Comparison of ENCODE assay signal across 14 cellular contexts in genomic region chr12:114408415-114408814, GRCh38. TPM values are rescaled to one million over a fixed set of nuclear protein-coding genes. Genes with fewer than 3 reads are reported as not detected.
A peak's percentile ranks its signal among the peaks of the same experiment; 100 is the strongest.
DNase-seq lines count a peak whose midpoint lies in the region; ATAC-seq and TF ChIP-seq lines count a peak whose summit lies in the region.
"Had no signal": no experiment of that assay in that cellular context is flagged by ENCODE, and none has a peak within 500 bp of the region (broad histone marks: within the 10 kb centered on the region; RNA-seq: fewer than 3 reads in every experiment).

No MANE protein-coding gene starts in this region.

- H3K27ac ChIP-seq in gastroesophageal sphincter: peak overlapping the region; percentile 64 to 94 (median 92)
- no peak overlapping the region for H3K27ac ChIP-seq in stomach smooth muscle (ENCODE audit: low read length)
- H3K27ac ChIP-seq in spleen: no peak overlapping the region

- H3K27me3 ChIP-seq in gastroesophageal sphincter (peaks cover 25% of the 10 kb centered on the region), stomach smooth muscle (ENCODE audit: control insufficient read depth in 1 of 2, insufficient read depth in 2 of 2, low read length in 2 of 2) (peaks cover 89 to 95% of the 10 kb centered on the region in 2 donors), spleen (replicated peaks in 1 of 7) (peaks cover 0 to 100% (median 100%) of the 10 kb centered on the region in 7 donors)

- no peak overlapping the region for H3K4me3 Mint-ChIP-seq in activated naive CD4-positive, alpha-beta T cell treated with anti-CD3 and anti-CD28 coated beads, Interleukin-2, amount 10 ng/mL, durations not matched to agents 7 days and 5 days
- H3K4me3 Mint-ChIP-seq in T-helper 17 cell: peak overlapping the region; percentile 78
- H3K4me3 Mint-ChIP-seq: natural killer cell treated with Interleukin-12 subunit alpha and Interleukin-12 subunit beta and Interleukin-15 and Interleukin-18, amount 100 ng/mL, for 72 hours had no signal

- no peaks in the 10 kb centered on the region for H3K9me3 ChIP-seq in T-helper 17 cell (ENCODE audit: control insufficient read depth, low read length, poor library complexity, severe bottlenecking)
- H3K9me3 ChIP-seq in gastroesophageal sphincter: no peaks in the 10 kb centered on the region
- no peaks in the 10 kb centered on the region for H3K9me3 ChIP-seq in stomach smooth muscle (ENCODE audit: control insufficient read depth in 2 of 2, low read length in 2 of 2)
- H3K9me3 ChIP-seq in spleen: no peaks in the 10 kb centered on the region

- H3K4me1 Mint-ChIP-seq in activated naive CD4-positive, alpha-beta T cell treated with anti-CD3 and anti-CD28 coated beads, Interleukin-2, amount 10 ng/mL, durations not matched to agents 7 days and 5 days: peaks cover 2% of the 10 kb centered on the region
- peaks cover 7% of the 10 kb centered on the region for H3K4me1 Mint-ChIP-seq in T-helper 17 cell

- CTCF ChIA-PET in activated naive CD4-positive, alpha-beta T cell treated with anti-CD3 and anti-CD28 coated beads, Interleukin-2, amount 10 ng/mL, durations not matched to agents 7 days and 5 days (lab: Charles Lee): no interaction called here

- no peaks in the 10 kb centered on the region for H3K9me3 Mint-ChIP-seq in activated naive CD4-positive, alpha-beta T cell treated with anti-CD3 and anti-CD28 coated beads, Interleukin-2, amount 10 ng/mL, durations not matched to agents 7 days and 5 days
- H3K9me3 Mint-ChIP-seq: natural killer cell treated with Interleukin-12 subunit alpha and Interleukin-12 subunit beta and Interleukin-15 and Interleukin-18, amount 100 ng/mL, for 72 hours had no signal

- intact Hi-C loops in spleen (cut with DNase I; ENCODE audit: low total_unique reads): no loop called here

- WGBS in gastroesophageal sphincter (ENCODE audit: low coverage in 1 of 2), 2 donors: 17 to 37% methylated on average over 12 to 18 of the region's 19 CpGs
- WGBS in spleen, 5 donors: 6 to 10% (median 10%) methylated on average over 19 of the region's 19 CpGs

- no peak for ATAC-seq in T-helper 17 cell
- no peak for ATAC-seq in gastroesophageal sphincter

- H3K9ac ChIP-seq in stomach smooth muscle (ENCODE audit: low read length in 2 of 2): no peak overlapping the region

- H3K36me3 ChIP-seq in gastroesophageal sphincter (no peaks in the 10 kb centered on the region), stomach smooth muscle (ENCODE audit: control insufficient read depth in 2 of 2, insufficient read depth in 2 of 2, low read length in 2 of 2) (no peaks in the 10 kb centered on the region), spleen (no peaks in the 10 kb centered on the region)

- H3K36me3 Mint-ChIP-seq in activated naive CD4-positive, alpha-beta T cell treated with anti-CD3 and anti-CD28 coated beads, Interleukin-2, amount 10 ng/mL, durations not matched to agents 7 days and 5 days: peaks cover 11% of the 10 kb centered on the region
- peaks cover 13% of the 10 kb centered on the region for H3K36me3 Mint-ChIP-seq in T-helper 17 cell (ENCODE audit: low read depth)
- H3K36me3 Mint-ChIP-seq: natural killer cell treated with Interleukin-12 subunit alpha and Interleukin-12 subunit beta and Interleukin-15 and Interleukin-18, amount 100 ng/mL, for 72 hours had no signal

- peak overlapping the region; percentile 69 for H3K27ac Mint-ChIP-seq in activated naive CD4-positive, alpha-beta T cell treated with anti-CD3 and anti-CD28 coated beads, Interleukin-2, amount 10 ng/mL, durations not matched to agents 7 days and 5 days
- no peak overlapping the region for H3K27ac Mint-ChIP-seq in T-helper 17 cell
- H3K27ac Mint-ChIP-seq: natural killer cell treated with Interleukin-12 subunit alpha and Interleukin-12 subunit beta and Interleukin-15 and Interleukin-18, amount 100 ng/mL, for 72 hours had no signal

- peaks cover 100% of the 10 kb centered on the region for H3K27me3 Mint-ChIP-seq in activated naive CD4-positive, alpha-beta T cell treated with anti-CD3 and anti-CD28 coated beads, Interleukin-2, amount 10 ng/mL, durations not matched to agents 7 days and 5 days
- peaks cover 100% of the 10 kb centered on the region for H3K27me3 Mint-ChIP-seq in T-helper 17 cell

- TF ChIP-seq POLR2A in gastroesophageal sphincter (IDR thresholded peaks at IDR 0.05) (no peak), spleen (IDR thresholded peaks at IDR 0.05) (no peak)

- no peak for TF ChIP-seq EP300 in gastroesophageal sphincter (IDR thresholded peaks at IDR 0.05)

- TF ChIP-seq CTCF in gastroesophageal sphincter (IDR thresholded peaks at IDR 0.05) (no peak), spleen (IDR thresholded peaks at IDR 0.05 in 8 of 11, conservative IDR thresholded peaks at IDR 0.05 in 3 of 11) (no peak)

- H3K4me3 ChIP-seq in gastroesophageal sphincter (peak overlapping the region; percentile 32 to 67), stomach smooth muscle (ENCODE audit: low read length in 2 of 2) (peak overlapping the region; percentile 40 to 79), spleen (peak overlapping the region in 3 of 8 donors; percentile 40 to 64 (median 46))

- DNase-seq in activated naive CD4-positive, alpha-beta T cell treated with anti-CD3 and anti-CD28 coated beads, Interleukin-2, amount 10 ng/mL, durations not matched to agents 7 days and 5 days: no peak
- no peak for DNase-seq in activated naive CD4-positive, alpha-beta T cell treated with Interleukin-2 at 50 U/mL for 16 hours
- no peak for DNase-seq in T-helper 17 cell
- no peak for DNase-seq in stimulated activated CD4-positive, alpha-beta T cell treated with anti-CD3 and anti-CD28 coated beads, Interleukin-4, amount 100 ng/mL, for 1 hour
- DNase-seq in spleen: no peak
- no peak for DNase-seq in ureter (ENCODE audit: low spot score)
- DNase-seq: anterior cingulate cortex, kidney glomerular epithelial cell, NCI-H1048 had no signal

- peaks cover 0 to 43% (median 0%) of the 10 kb centered on the region in 3 donors for H3K4me1 ChIP-seq in gastroesophageal sphincter
- peaks cover 22% of the 10 kb centered on the region for H3K4me1 ChIP-seq in stomach smooth muscle (ENCODE audit: control insufficient read depth, insufficient read depth, low read length)
- peaks cover 0 to 29% (median 13%) of the 10 kb centered on the region in 6 donors for H3K4me1 ChIP-seq in spleen

RNA-seq across cellular contexts. Expression of gene TBX5, which starts 2.5 kb away (rescaled TPM):
- not detected for total RNA-seq in T-helper 17 cell
- 10 to 100 TPM in 3 of 4 donors, 1 to 10 TPM in 1; 8.6 to 38.8 (median 28.0) TPM for total RNA-seq in gastroesophageal sphincter
- not detected for total RNA-seq in spleen
- not detected for polyA plus RNA-seq in spleen
- 0.10 TPM for total RNA-seq in ureter
- total RNA-seq: glomerular endothelial cell; natural killer cell treated with Interleukin-12 subunit alpha and Interleukin-12 subunit beta and Interleukin-15 and Interleukin-18, amount 100 ng/mL, for 72 hours; sciatic nerve had no signal

Comparison
In these comparisons a context has a peak if more than half of its experiments do, and no peak if none do; other contexts are left out.
1. H3K27ac ChIP-seq: peak in gastroesophageal sphincter (4 of 4); none in stomach smooth muscle (single experiment) and spleen (0 of 8).